18 cellular contexts compared by ENCODE assay signal in the genomic region with DNA sequence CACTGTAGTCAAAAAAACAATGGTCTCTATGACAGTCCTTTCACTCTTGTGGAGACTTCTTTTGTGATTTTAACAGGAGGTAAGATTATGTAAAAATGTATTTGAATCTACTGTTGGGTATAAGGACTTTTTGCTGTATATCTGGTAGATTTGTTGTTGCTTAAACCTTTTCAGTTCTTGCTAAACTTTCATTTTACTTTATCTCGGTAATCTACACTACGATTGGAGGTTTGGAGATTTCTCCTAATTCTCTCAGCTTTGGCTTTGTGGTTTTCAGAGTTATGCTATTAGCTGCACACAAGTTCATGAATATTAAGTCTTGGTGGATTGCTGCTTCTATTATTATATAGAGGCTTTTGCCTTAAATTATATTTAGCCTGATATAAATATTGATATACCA.
DNase-seq lines count a peak whose midpoint lies in the region; ATAC-seq and TF ChIP-seq lines count a peak whose summit lies in the region.
"Had no signal": no experiment of that assay in that cellular context is flagged by ENCODE, and none has a peak within 500 bp of the region (broad histone marks: within the 10 kb centered on the region; RNA-seq: fewer than 3 reads in every experiment).

No MANE protein-coding gene starts in this region.

- TF ChIP-seq EP300 in SK-N-SH (IDR thresholded peaks at IDR 0.05; ENCODE audit: borderline replicate concordance in 1 of 2, low read depth in 1 of 2, low read length in 1 of 2), result no peak

- peak overlapping the region; percentile 100 for H3K27ac ChIP-seq in ACC112 (ENCODE audit: low read depth, low read length)
- no peak overlapping the region for H3K27ac ChIP-seq in CD8-positive, alpha-beta T cell (ENCODE audit: low read depth, low read length)
- peak overlapping the region in 1 of 2 experiments; percentile 96; a peak in 2 of 4 replicates for H3K27ac ChIP-seq in SK-N-SH (ENCODE audit: low read depth in 2 of 2, low read length in 1 of 2)
- H3K27ac ChIP-seq: KMS-11, right lobe of liver, SJCRH30 had no signal

- POLR2A ChIA-PET in CD8-positive, alpha-beta T cell (lab: Charles Lee), result no interaction called here
- POLR2A ChIA-PET in SK-N-SH (lab: Yijun Ruan, JAX), result no interaction called here

- DNase-seq in CD8-positive, alpha-beta T cell, result no peak
- DNase-seq in SK-N-SH (no peak), choroid plexus epithelial cell (ENCODE audit: low read depth) (peak; percentile 61), Right ventricle myocardium inferior (ENCODE audit: missing footprints) (no peak)
- DNase-seq: activated gamma-delta T cell treated with Interleukin-2 at 50 U/mL for 16 hours; AML-193; effector CD4-positive, alpha-beta T cell; H7; kidney; NCI-H1417; right lobe of liver; SJCRH30; stimulated activated CD4-positive, alpha-beta T cell treated with anti-CD3 and anti-CD28 coated beads, Interleukin-4, amount 100 ng/mL, for 1 hour had no signal

- H3K27me3 ChIP-seq in ACC112 (ENCODE audit: insufficient read depth, low read length), result no peaks in the 10 kb centered on the region
- H3K27me3 ChIP-seq in CD8-positive, alpha-beta T cell (ENCODE audit: insufficient read depth, low read length), result no peaks in the 10 kb centered on the region
- H3K27me3 ChIP-seq in SK-N-SH (ENCODE audit: insufficient read depth), result no peaks in the 10 kb centered on the region
- H3K27me3 ChIP-seq: right lobe of liver, SJCRH30 had no signal

- no peaks in the 10 kb centered on the region for H3K27me3 Mint-ChIP-seq in CD8-positive, alpha-beta T cell (ENCODE audit: low read depth)

- intact Hi-C loops in CD8-positive, alpha-beta T cell (cut with DNase I, micrococcal nuclease), result no loop called here
- intact Hi-C loops in Right ventricle myocardium inferior (cut with DNase I), result no loop called here

- no peak overlapping the region for H3K4me3 Mint-ChIP-seq in CD8-positive, alpha-beta T cell

- H3K36me3 ChIP-seq in ACC112 (ENCODE audit: insufficient read depth, low read length) (no peaks in the 10 kb centered on the region), SK-N-SH (replicated peaks in 1 of 2; ENCODE audit: control insufficient read depth in 1 of 2, insufficient read depth in 2 of 2, low read length in 1 of 2) (no peaks in the 10 kb centered on the region)
- no peaks in the 10 kb centered on the region for H3K36me3 ChIP-seq in CD8-positive, alpha-beta T cell (ENCODE audit: insufficient read depth, low read length)
- H3K36me3 ChIP-seq: right lobe of liver, SJCRH30 had no signal

- TF ChIP-seq RAD21 in SK-N-SH (IDR thresholded peaks at IDR 0.05; ENCODE audit: low read length), result no peak

- H3K9me3 Mint-ChIP-seq in CD8-positive, alpha-beta T cell, result no peaks in the 10 kb centered on the region

- H3K9ac ChIP-seq in SK-N-SH, result no peak overlapping the region
- H3K9ac ChIP-seq: KMS-11 had no signal

- H3K9me3 ChIP-seq in CD8-positive, alpha-beta T cell (ENCODE audit: low read length), result no peaks in the 10 kb centered on the region
- no peaks in the 10 kb centered on the region for H3K9me3 ChIP-seq in SK-N-SH
- H3K9me3 ChIP-seq: right lobe of liver, SJCRH30 had no signal

- H3K4me3 ChIP-seq in ACC112 (ENCODE audit: low read depth, low read length), result peak overlapping the region; percentile 38
- H3K4me3 ChIP-seq in CD8-positive, alpha-beta T cell (ENCODE audit: low read depth, low read length), result no peak overlapping the region
- H3K4me3 ChIP-seq in SK-N-SH (ENCODE audit: low read depth in 2 of 2, low read length in 1 of 2), result no peak overlapping the region
- no peak overlapping the region for H3K4me3 ChIP-seq in choroid plexus epithelial cell (ENCODE audit: low read depth, low read length)
- H3K4me3 ChIP-seq: right lobe of liver, SJCRH30 had no signal

- no peak overlapping the region for H3K4me2 ChIP-seq in SK-N-SH
- H3K4me2 ChIP-seq: KMS-11 had no signal

- H3K4me1 ChIP-seq in ACC112 (ENCODE audit: control insufficient read depth, insufficient read depth, low read length, unreplicated experiment), result peaks cover 91% of the 10 kb centered on the region
- peaks cover 8% of the 10 kb centered on the region for H3K4me1 ChIP-seq in CD8-positive, alpha-beta T cell (ENCODE audit: insufficient read depth, low read length)
- H3K4me1 ChIP-seq in SK-N-SH (ENCODE audit: control insufficient read depth in 1 of 2, insufficient read depth in 2 of 2, low read depth in 1 of 2, low read length in 1 of 2), result peaks cover 16 to 39% of the 10 kb centered on the region in 2 experiments; a peak in 3 of 4 replicates
- H3K4me1 ChIP-seq: right lobe of liver had no signal

- H4K20me1 ChIP-seq in SK-N-SH (ENCODE audit: insufficient read depth), result no peaks in the 10 kb centered on the region

- no peaks in the 10 kb centered on the region for H3K9me2 ChIP-seq in SK-N-SH

- no peak for ATAC-seq in CD8-positive, alpha-beta T cell
- ATAC-seq in esophagus mucosa, result no peak
- no peak for ATAC-seq in GM18909 (IDR thresholded peaks at IDR 0.05; ENCODE audit: poor library complexity, unreplicated experiment)
- no peak for ATAC-seq in GM21619 (IDR thresholded peaks at IDR 0.05; ENCODE audit: unreplicated experiment)
- ATAC-seq in Right ventricle myocardium inferior, result no peak
- ATAC-seq: right lobe of liver had no signal

- H3K79me2 ChIP-seq in ACC112 (ENCODE audit: control insufficient read depth, insufficient read depth, low read length, unreplicated experiment) (peaks cover 89% of the 10 kb centered on the region), SK-N-SH (ENCODE audit: insufficient read depth) (no peaks in the 10 kb centered on the region)

- TF ChIP-seq CTCF in CD8-positive, alpha-beta T cell (IDR thresholded peaks at IDR 0.05), result no peak
- TF ChIP-seq CTCF in SK-N-SH (IDR thresholded peaks at IDR 0.05), result no peak
- TF ChIP-seq CTCF in choroid plexus epithelial cell (conservative IDR thresholded peaks at IDR 0.05; ENCODE audit: low read depth, low read length), result no peak

- 59% methylated on average over 2 of the region's 2 CpGs for WGBS in SK-N-SH (ENCODE audit: low lambda C conversion rate)

- H3K27ac Mint-ChIP-seq in CD8-positive, alpha-beta T cell, result peak overlapping the region; percentile 37

- CTCF ChIA-PET in CD8-positive, alpha-beta T cell (lab: Charles Lee), result interaction anchor here (0.6 kb wide), 1 partner anchor 27 kb away, joined by 3 read pairs; no protein-coding TSS in a partner anchor
- CTCF ChIA-PET in SK-N-SH (lab: Yijun Ruan, JAX), result no interaction called here

- H3K36me3 Mint-ChIP-seq in CD8-positive, alpha-beta T cell, result no peaks in the 10 kb centered on the region

- H2AFZ ChIP-seq in ACC112 (ENCODE audit: low read length, unreplicated experiment) (peak overlapping the region; percentile 21), SK-N-SH (ENCODE audit: low read depth) (peak overlapping the region; percentile 38; the same call in 1 of the 2 replicates)

- H3F3A ChIP-seq in SK-N-SH (replicated peaks; ENCODE audit: insufficient read depth), result peaks cover 22% of the 10 kb centered on the region

- peaks cover 14% of the 10 kb centered on the region for H3K4me1 Mint-ChIP-seq in CD8-positive, alpha-beta T cell (ENCODE audit: low read depth)

TF ChIP-seq in SK-N-SH, 30 proteins besides CTCF, POLR2A, EP300 and RAD21 (continues in another document):
- TF ChIP-seq POLR2AphosphoS5 (IDR thresholded peaks at IDR 0.05; ENCODE audit: low read depth, low read length), result no peak
- no peak for TF ChIP-seq USF1 (IDR thresholded peaks at IDR 0.05; ENCODE audit: borderline replicate concordance, low read depth)
- TF ChIP-seq SIN3A (IDR thresholded peaks at IDR 0.05; ENCODE audit: borderline replicate concordance, low read depth, low read length), result no peak
- TF ChIP-seq ELF1 (IDR thresholded peaks at IDR 0.05), result no peak
- no peak for TF ChIP-seq NFIC (IDR thresholded peaks at IDR 0.05; ENCODE audit: borderline replicate concordance)
- TF ChIP-seq RFX5 (IDR thresholded peaks at IDR 0.05; ENCODE audit: low read length), result no peak
- no peak for TF ChIP-seq RXRA (IDR thresholded peaks at IDR 0.05; ENCODE audit: borderline replicate concordance, low read depth)
- no peak for TF ChIP-seq TCF12 (IDR thresholded peaks at IDR 0.05)
- TF ChIP-seq, protein P1, sequence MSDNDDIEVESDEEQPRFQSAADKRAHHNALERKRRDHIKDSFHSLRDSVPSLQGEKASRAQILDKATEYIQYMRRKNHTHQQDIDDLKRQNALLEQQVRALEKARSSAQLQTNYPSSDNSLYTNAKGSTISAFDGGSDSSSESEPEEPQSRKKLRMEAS (IDR thresholded peaks at IDR 0.05; ENCODE audit: low read depth), result no peak
- no peak for TF ChIP-seq ZBTB33 (IDR thresholded peaks at IDR 0.05; ENCODE audit: borderline replicate concordance, low read depth)
- TF ChIP-seq FOXM1 (IDR thresholded peaks at IDR 0.05; ENCODE audit: low read depth), result no peak
- no peak for TF ChIP-seq TAF1 (IDR thresholded peaks at IDR 0.05; ENCODE audit: borderline replicate concordance, low read depth, low read length)
- no peak for TF ChIP-seq GATA2 (CRISPR knock-in tag; IDR thresholded peaks at IDR 0.05)
- TF ChIP-seq MXI1 (IDR thresholded peaks at IDR 0.05; ENCODE audit: low read depth, low read length), result no peak
